11 cellular contexts compared by ENCODE assay signal in genomic region chr1:192904438-192904895, GRCh38.
DNase-seq lines count a peak whose midpoint lies in the region; ATAC-seq and TF ChIP-seq lines count a peak whose summit lies in the region.
"Had no signal": no experiment of that assay in that cellular context is flagged by ENCODE, and none has a peak within 500 bp of the region (broad histone marks: within the 10 kb centered on the region; RNA-seq: fewer than 3 reads in every experiment).

No MANE protein-coding gene starts in this region.

- peak; percentile 27 for DNase-seq in activated CD4-positive, alpha-beta T cell treated with anti-CD3 and anti-CD28 coated beads for 36 hours
- no peak for DNase-seq in activated CD4-positive, alpha-beta T cell treated with anti-CD3 and anti-CD28 coated beads, Interleukin-2, amount 10 ng/mL, durations not matched to agents 7 days and 5 days
- no peak for DNase-seq in RWPE2 (ENCODE audit: low spot score)
- no peak for DNase-seq in stimulated activated naive B cell treated with anti-CD40 and anti-IgM and Interleukin-4, amounts not matched to agents 10 μg/mL and 1 μg/mL and 100 μg/mL, for 72 hours
- DNase-seq in GF-D8 (lab: John Stamatoyannopoulos, UW): no peak
- DNase-seq in OCI-M2 (lab: John Stamatoyannopoulos, UW; ENCODE audit: unreplicated experiment): no peak
- DNase-seq in activated CD8-positive, alpha-beta memory T cell treated with anti-CD3 and anti-CD28 coated beads for 24 hours: no peak
- DNase-seq: 8988T had no signal

- H3K4me3 Mint-ChIP-seq in activated CD4-positive, alpha-beta T cell treated with anti-CD3 and anti-CD28 coated beads for 36 hours: no peak overlapping the region
- no peak overlapping the region for H3K4me3 Mint-ChIP-seq in activated CD4-positive, alpha-beta T cell treated with anti-CD3 and anti-CD28 coated beads, Interleukin-2, amount 10 ng/mL, durations not matched to agents 7 days and 5 days
- peak overlapping the region in 1 of 2 donors; percentile 37 for H3K4me3 Mint-ChIP-seq in stimulated activated naive B cell treated with anti-CD40 and anti-IgM and Interleukin-4, amounts not matched to agents 10 μg/mL and 1 μg/mL and 100 μg/mL, for 72 hours

- TF ChIP-seq CTCF in RWPE2 (IDR thresholded peaks at IDR 0.05; ENCODE audit: poor library complexity, severe bottlenecking) (no peak), gastroesophageal sphincter (IDR thresholded peaks at IDR 0.05) (no peak)

- peak; percentile 93 for ATAC-seq in activated CD4-positive, alpha-beta T cell treated with anti-CD3 and anti-CD28 coated beads for 36 hours
- ATAC-seq in RWPE2 (ENCODE audit: low read depth): peak; percentile 80
- peak; percentile 90 for ATAC-seq in gastroesophageal sphincter
- peak; percentile 64 to 67 for ATAC-seq in stimulated activated naive B cell treated with anti-CD40 and anti-IgM and Interleukin-4, amounts not matched to agents 10 μg/mL and 1 μg/mL and 100 μg/mL, for 72 hours (replicated peaks)

- H3K36me3 ChIP-seq in RWPE2 (ENCODE audit: low read depth) (no peaks in the 10 kb centered on the region), gastroesophageal sphincter (no peaks in the 10 kb centered on the region)

- peaks cover 6% of the 10 kb centered on the region for H3K4me1 Mint-ChIP-seq in activated CD4-positive, alpha-beta T cell treated with anti-CD3 and anti-CD28 coated beads for 36 hours
- H3K4me1 Mint-ChIP-seq in activated CD4-positive, alpha-beta T cell treated with anti-CD3 and anti-CD28 coated beads, Interleukin-2, amount 10 ng/mL, durations not matched to agents 7 days and 5 days: peaks cover 6% of the 10 kb centered on the region
- H3K4me1 Mint-ChIP-seq in stimulated activated naive B cell treated with anti-CD40 and anti-IgM and Interleukin-4, amounts not matched to agents 10 μg/mL and 1 μg/mL and 100 μg/mL, for 72 hours: peaks cover 5 to 10% of the 10 kb centered on the region in 2 donors

- H3K27ac ChIP-seq in RWPE2 (ENCODE audit: poor library complexity, severe bottlenecking): peak overlapping the region; percentile 69
- H3K27ac ChIP-seq in gastroesophageal sphincter: peak overlapping the region; percentile 82 to 98 (median 84)
- H3K27ac ChIP-seq: KMS-11 had no signal

- POLR2A ChIA-PET in activated CD4-positive, alpha-beta T cell treated with anti-CD3 and anti-CD28 coated beads for 36 hours (lab: Charles Lee): interaction anchor here (0.6 to 0.7 kb wide), 2 partner anchors 94 to 164 kb away, joined by 3 read pairs; no protein-coding TSS in a partner anchor
- POLR2A ChIA-PET in activated CD4-positive, alpha-beta T cell treated with anti-CD3 and anti-CD28 coated beads, Interleukin-2, amount 10 ng/mL, durations not matched to agents 7 days and 5 days (lab: Charles Lee): no interaction called here

- H3K27me3 Mint-ChIP-seq in activated CD4-positive, alpha-beta T cell treated with anti-CD3 and anti-CD28 coated beads for 36 hours: no peaks in the 10 kb centered on the region
- peaks cover 2% of the 10 kb centered on the region for H3K27me3 Mint-ChIP-seq in activated CD4-positive, alpha-beta T cell treated with anti-CD3 and anti-CD28 coated beads, Interleukin-2, amount 10 ng/mL, durations not matched to agents 7 days and 5 days
- no peaks in the 10 kb centered on the region for H3K27me3 Mint-ChIP-seq in stimulated activated naive B cell treated with anti-CD40 and anti-IgM and Interleukin-4, amounts not matched to agents 10 μg/mL and 1 μg/mL and 100 μg/mL, for 72 hours

- WGBS in gastroesophageal sphincter (ENCODE audit: low coverage in 1 of 2), 2 donors: 8 to 13% methylated on average over 7 of the region's 7 CpGs

- intact Hi-C loops in activated CD4-positive, alpha-beta T cell treated with anti-CD3 and anti-CD28 coated beads for 36 hours (cut with DNase I, micrococcal nuclease): loop anchor here (1.0 to 2.0 kb wide), 3 partner anchors 32 to 79 kb away; no protein-coding TSS in a partner anchor

- H3K9me3 Mint-ChIP-seq in activated CD4-positive, alpha-beta T cell treated with anti-CD3 and anti-CD28 coated beads for 36 hours (ENCODE audit: low read depth): no peaks in the 10 kb centered on the region
- H3K9me3 Mint-ChIP-seq in activated CD4-positive, alpha-beta T cell treated with anti-CD3 and anti-CD28 coated beads, Interleukin-2, amount 10 ng/mL, durations not matched to agents 7 days and 5 days: no peaks in the 10 kb centered on the region
- H3K9me3 Mint-ChIP-seq in stimulated activated naive B cell treated with anti-CD40 and anti-IgM and Interleukin-4, amounts not matched to agents 10 μg/mL and 1 μg/mL and 100 μg/mL, for 72 hours: no peaks in the 10 kb centered on the region

- no peaks in the 10 kb centered on the region for H3K36me3 Mint-ChIP-seq in activated CD4-positive, alpha-beta T cell treated with anti-CD3 and anti-CD28 coated beads for 36 hours (ENCODE audit: low read depth)
- H3K36me3 Mint-ChIP-seq in activated CD4-positive, alpha-beta T cell treated with anti-CD3 and anti-CD28 coated beads, Interleukin-2, amount 10 ng/mL, durations not matched to agents 7 days and 5 days (ENCODE audit: low read depth): no peaks in the 10 kb centered on the region
- H3K36me3 Mint-ChIP-seq in stimulated activated naive B cell treated with anti-CD40 and anti-IgM and Interleukin-4, amounts not matched to agents 10 μg/mL and 1 μg/mL and 100 μg/mL, for 72 hours: no peaks in the 10 kb centered on the region

- H3K27ac Mint-ChIP-seq in activated CD4-positive, alpha-beta T cell treated with anti-CD3 and anti-CD28 coated beads for 36 hours: no peak overlapping the region
- H3K27ac Mint-ChIP-seq in activated CD4-positive, alpha-beta T cell treated with anti-CD3 and anti-CD28 coated beads, Interleukin-2, amount 10 ng/mL, durations not matched to agents 7 days and 5 days: no peak overlapping the region
- no peak overlapping the region for H3K27ac Mint-ChIP-seq in stimulated activated naive B cell treated with anti-CD40 and anti-IgM and Interleukin-4, amounts not matched to agents 10 μg/mL and 1 μg/mL and 100 μg/mL, for 72 hours

- peaks cover 35% of the 10 kb centered on the region for H3K4me1 ChIP-seq in RWPE2 (ENCODE audit: insufficient read depth, poor library complexity, severe bottlenecking)
- peaks cover 10 to 61% (median 19%) of the 10 kb centered on the region in 3 donors for H3K4me1 ChIP-seq in gastroesophageal sphincter

- H3K27me3 ChIP-seq in RWPE2 (ENCODE audit: insufficient read depth, poor library complexity, severe bottlenecking): no peaks in the 10 kb centered on the region
- H3K27me3 ChIP-seq in gastroesophageal sphincter: no peaks in the 10 kb centered on the region

- TF ChIP-seq POLR2A in gastroesophageal sphincter (IDR thresholded peaks at IDR 0.05): no peak

- CTCF ChIA-PET in activated CD4-positive, alpha-beta T cell treated with anti-CD3 and anti-CD28 coated beads for 36 hours (lab: Charles Lee): interaction anchor here (1.4 to 1.5 kb wide), 2 partner anchors 42 to 264 kb away, joined by 3 read pairs; no protein-coding TSS in a partner anchor
- CTCF ChIA-PET in activated CD4-positive, alpha-beta T cell treated with anti-CD3 and anti-CD28 coated beads, Interleukin-2, amount 10 ng/mL, durations not matched to agents 7 days and 5 days (lab: Charles Lee): no interaction called here

- no peaks in the 10 kb centered on the region for H3K9me3 ChIP-seq in RWPE2 (ENCODE audit: severe bottlenecking)
- no peaks in the 10 kb centered on the region for H3K9me3 ChIP-seq in gastroesophageal sphincter

- no peak overlapping the region for H3K4me3 ChIP-seq in RWPE2 (ENCODE audit: severe bottlenecking)
- peak overlapping the region; percentile 21 to 35 for H3K4me3 ChIP-seq in gastroesophageal sphincter
- H3K4me3 ChIP-seq: skin epidermis had no signal

- peak; percentile 56 for TF ChIP-seq EP300 in gastroesophageal sphincter (IDR thresholded peaks at IDR 0.05)
